Comparison of ENCODE assay signal across 35 cellular contexts in the genomic region with DNA sequence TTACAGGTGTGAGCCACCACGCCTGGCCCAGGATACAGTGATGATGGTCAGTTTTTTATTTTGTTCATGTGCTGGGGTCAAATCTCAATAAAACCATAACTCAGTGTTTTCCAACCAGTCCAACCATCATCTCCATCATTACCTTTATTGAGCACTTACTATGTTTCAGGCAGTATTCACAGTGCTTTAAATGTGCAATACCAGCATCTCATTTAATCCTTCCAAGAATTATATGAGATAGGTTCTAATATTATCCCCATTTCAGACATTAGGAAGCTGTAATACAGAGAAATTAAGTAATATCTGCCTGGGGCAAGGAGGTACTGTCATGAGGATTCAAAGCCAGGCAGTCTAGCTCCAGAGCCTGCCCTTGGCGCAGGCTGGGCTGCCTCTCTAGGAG.
"Had no signal": no experiment of that assay in that cellular context is flagged by ENCODE, and none has a peak within 500 bp of the region (broad histone marks: within the 10 kb centered on the region; RNA-seq: fewer than 3 reads in every experiment).

No MANE protein-coding gene starts in this region.

- H3K27me3 Mint-ChIP-seq: activated CD8-positive, alpha-beta T cell treated with anti-CD3 and anti-CD28 coated beads for 36 hours; activated naive CD8-positive, alpha-beta T cell treated with anti-CD3 and anti-CD28 coated beads for 36 hours; activated T-helper 17 cell treated with anti-CD3 and anti-CD28 coated beads, Interleukin-2, amount 50 U/mL, for 72 hours had no signal

- H3K27ac Mint-ChIP-seq: activated B cell treated with CpG ODN at 0.5 μM for 24 hours; activated CD4-positive, alpha-beta memory T cell treated with anti-CD3 and anti-CD28 coated beads for 36 hours; activated CD4-positive, alpha-beta T cell treated with anti-CD3 and anti-CD28 coated beads, Interleukin-2, amount 10 ng/mL, durations not matched to agents 24 days and 14 days; activated CD8-positive, alpha-beta T cell treated with anti-CD3 and anti-CD28 coated beads for 36 hours; activated naive CD4-positive, alpha-beta T cell treated with anti-CD3 and anti-CD28 coated beads for 36 hours; activated naive CD4-positive, alpha-beta T cell treated with anti-CD3 and anti-CD28 coated beads, Interleukin-2, amount 50 U/mL, for 72 hours; activated naive CD8-positive, alpha-beta T cell treated with anti-CD3 and anti-CD28 coated beads for 36 hours; activated T-cell treated with anti-CD3 and anti-CD28 coated beads, Interleukin-2, amount 50 U/mL, for 72 hours; activated T-helper 1 cell treated with anti-CD3 and anti-CD28 coated beads, Interleukin-12 subunit alpha, Interleukin-12 subunit beta, Interleukin-2, Interleukin-4 antibody, amounts not matched to agents 30 ng/mL and 10 ng/mL and 1 ng/mL, durations not matched to agents 14 hours and 24 hours and 36 hours; activated T-helper 17 cell treated with anti-CD3 and anti-CD28 coated beads, Interleukin-2, amount 50 U/mL, for 72 hours; T-helper 1 cell treated with Interleukin-12 subunit alpha and Interleukin-12 subunit beta and Interleukin-4 antibody, amounts not matched to agents 30 μg/mL and 1 μg/mL, for 36 hours; T-helper 2 cell treated with Interferon-gamma antibody and Interleukin-4, amounts not matched to agents 5 μg/mL and 100 μg/mL, for 36 hours had no signal

- H3K36me3 ChIP-seq: adrenal gland, brain microvascular endothelial cell, breast epithelium, WERI-Rb-1 had no signal

- H3K27ac ChIP-seq: adrenal gland, body of pancreas, brain microvascular endothelial cell, WERI-Rb-1 had no signal

- H3K4me1 Mint-ChIP-seq: activated B cell treated with CpG ODN at 0.5 μM for 24 hours; activated CD4-positive, alpha-beta T cell treated with anti-CD3 and anti-CD28 coated beads, Interleukin-2, amount 10 ng/mL, durations not matched to agents 24 days and 14 days; activated naive CD8-positive, alpha-beta T cell treated with anti-CD3 and anti-CD28 coated beads for 36 hours; activated T-helper 17 cell treated with anti-CD3 and anti-CD28 coated beads, Interleukin-2, amount 50 U/mL, for 72 hours had no signal

- H3K4me1 ChIP-seq: adrenal gland, breast epithelium had no signal

- H3K9me3 ChIP-seq: adrenal gland, body of pancreas, breast epithelium had no signal

- H3K4me3 ChIP-seq: adrenal gland, body of pancreas, breast epithelium had no signal

- H3K36me3 Mint-ChIP-seq: activated CD4-positive, alpha-beta memory T cell treated with anti-CD3 and anti-CD28 coated beads for 36 hours; activated naive CD8-positive, alpha-beta T cell treated with anti-CD3 and anti-CD28 coated beads for 36 hours had no signal

- H3K27me3 ChIP-seq: adrenal gland, body of pancreas, brain microvascular endothelial cell, breast epithelium had no signal

- ATAC-seq: activated CD8-positive, alpha-beta T cell treated with anti-CD3 and anti-CD28 coated beads for 36 hours; activated naive CD4-positive, alpha-beta T cell treated with anti-CD3 and anti-CD28 coated beads, Interleukin-2, amount 50 U/mL, for 72 hours; activated T-cell treated with anti-CD3 and anti-CD28 coated beads, Interleukin-2, amount 50 U/mL, for 4 hours; activated T-cell treated with anti-CD3 and anti-CD28 coated beads, Interleukin-2, amount 50 U/mL, for 72 hours; activated T-helper 17 cell treated with anti-CD3 and anti-CD28 coated beads, Interleukin-2, amount 50 U/mL, for 72 hours; body of pancreas had no signal

- DNase-seq: activated B cell treated with CpG ODN at 0.5 μM for 24 hours; activated CD4-positive, alpha-beta memory T cell treated with anti-CD3 and anti-CD28 coated beads for 36 hours; activated CD4-positive, alpha-beta T cell treated with anti-CD3 and anti-CD28 coated beads for 4 hours; activated CD4-positive, alpha-beta T cell treated with anti-CD3 and anti-CD28 coated beads, Interleukin-2, amount 10 ng/mL, durations not matched to agents 24 days and 14 days; activated CD4-positive, alpha-beta T cell treated with anti-CD3 and anti-CD28 coated beads, Interleukin-2, amount 50 U/mL, for 1 hour; activated CD4-positive, alpha-beta T cell treated with anti-CD3 and anti-CD28 coated beads, Interleukin-2, amount 50 U/mL, for 4 hours; activated CD4-positive, CD25-positive, alpha-beta regulatory T cell treated with anti-CD3 and anti-CD28 coated beads, Interleukin-2, amount 50 U/mL, for 72 hours; activated CD8-positive, alpha-beta memory T cell treated with anti-CD3 and anti-CD28 coated beads, Interleukin-2, amount 50 U/mL, for 4 hours; activated CD8-positive, alpha-beta T cell treated with anti-CD3 and anti-CD28 coated beads for 36 hours; activated effector memory CD4-positive, alpha-beta T cell treated with anti-CD3 and anti-CD28 coated beads, Interleukin-2, amount 50 U/mL, for 16 hours; activated gamma-delta T cell treated with Interleukin-2 at 50 U/mL for 16 hours; activated naive CD4-positive, alpha-beta T cell; activated naive CD4-positive, alpha-beta T cell treated with anti-CD3 and anti-CD28 coated beads for 36 hours; activated naive CD4-positive, alpha-beta T cell treated with anti-CD3 and anti-CD28 coated beads, Interleukin-2, amount 50 U/mL, for 16 hours; activated naive CD8-positive, alpha-beta T cell treated with anti-CD3 and anti-CD28 coated beads for 36 hours; activated T-cell treated with anti-CD3 and anti-CD28 coated beads for 4 hours; activated T-cell treated with anti-CD3 and anti-CD28 coated beads, Interleukin-2, amount 50 U/mL, for 1 hour; activated T-cell treated with anti-CD3 and anti-CD28 coated beads, Interleukin-2, amount 50 U/mL, for 4 hours; activated T-cell treated with anti-CD3 and anti-CD28 coated beads, Interleukin-2, amount 50 U/mL, for 72 hours; adrenal gland; amniotic stem cell; aorta; body of pancreas; brain microvascular endothelial cell; central memory CD4-positive, alpha-beta T cell; T-helper 1 cell; T-helper 2 cell; T-helper 9 cell; WERI-Rb-1 had no signal

- H3K4me3 Mint-ChIP-seq: activated B cell treated with CpG ODN at 0.5 μM for 24 hours; activated CD4-positive, alpha-beta memory T cell treated with anti-CD3 and anti-CD28 coated beads for 36 hours; activated CD4-positive, alpha-beta T cell treated with anti-CD3 and anti-CD28 coated beads, Interleukin-2, amount 10 ng/mL, durations not matched to agents 24 days and 14 days; activated CD8-positive, alpha-beta T cell treated with anti-CD3 and anti-CD28 coated beads for 36 hours; activated naive CD4-positive, alpha-beta T cell treated with anti-CD3 and anti-CD28 coated beads for 36 hours; activated naive CD8-positive, alpha-beta T cell treated with anti-CD3 and anti-CD28 coated beads for 36 hours; activated T-cell treated with anti-CD3 and anti-CD28 coated beads, Interleukin-2, amount 50 U/mL, for 4 hours; activated T-cell treated with anti-CD3 and anti-CD28 coated beads, Interleukin-2, amount 50 U/mL, for 72 hours; activated T-helper 1 cell treated with anti-CD3 and anti-CD28 coated beads, Interleukin-12 subunit alpha, Interleukin-12 subunit beta, Interleukin-2, Interleukin-4 antibody, amounts not matched to agents 30 ng/mL and 10 ng/mL and 1 ng/mL, durations not matched to agents 14 hours and 24 hours and 36 hours; activated T-helper 17 cell treated with anti-CD3 and anti-CD28 coated beads, Interleukin-2, amount 50 U/mL, for 72 hours; T-helper 1 cell treated with Interleukin-12 subunit alpha and Interleukin-12 subunit beta and Interleukin-4 antibody, amounts not matched to agents 30 μg/mL and 1 μg/mL, for 36 hours; T-helper 2 cell treated with Interferon-gamma antibody and Interleukin-4, amounts not matched to agents 5 μg/mL and 100 μg/mL, for 36 hours had no signal

- H3K9me3 Mint-ChIP-seq: activated B cell treated with CpG ODN at 0.5 μM for 24 hours; activated CD4-positive, alpha-beta memory T cell treated with anti-CD3 and anti-CD28 coated beads for 36 hours; activated CD4-positive, alpha-beta T cell treated with anti-CD3 and anti-CD28 coated beads, Interleukin-2, amount 10 ng/mL, durations not matched to agents 24 days and 14 days; activated CD8-positive, alpha-beta T cell treated with anti-CD3 and anti-CD28 coated beads for 36 hours; activated naive CD4-positive, alpha-beta T cell treated with anti-CD3 and anti-CD28 coated beads for 36 hours; activated naive CD4-positive, alpha-beta T cell treated with anti-CD3 and anti-CD28 coated beads, Interleukin-2, amount 50 U/mL, for 72 hours; activated naive CD8-positive, alpha-beta T cell treated with anti-CD3 and anti-CD28 coated beads for 36 hours; activated T-cell treated with anti-CD3 and anti-CD28 coated beads, Interleukin-2, amount 50 U/mL, for 4 hours; activated T-cell treated with anti-CD3 and anti-CD28 coated beads, Interleukin-2, amount 50 U/mL, for 72 hours; activated T-helper 1 cell treated with anti-CD3 and anti-CD28 coated beads, Interleukin-12 subunit alpha, Interleukin-12 subunit beta, Interleukin-2, Interleukin-4 antibody, amounts not matched to agents 30 ng/mL and 10 ng/mL and 1 ng/mL, durations not matched to agents 14 hours and 24 hours and 36 hours; activated T-helper 17 cell treated with anti-CD3 and anti-CD28 coated beads, Interleukin-2, amount 50 U/mL, for 72 hours; T-helper 1 cell treated with Interleukin-12 subunit alpha and Interleukin-12 subunit beta and Interleukin-4 antibody, amounts not matched to agents 30 μg/mL and 1 μg/mL, for 36 hours; T-helper 2 cell treated with Interferon-gamma antibody and Interleukin-4, amounts not matched to agents 5 μg/mL and 100 μg/mL, for 36 hours had no signal
